ENCODE assay signal across 8 cellular contexts in genomic region chrX:117305168-117305766, GRCh38.
"Had no signal": no experiment of that assay in that cellular context is flagged by ENCODE, and none has a peak within 500 bp of the region (broad histone marks: within the 10 kb centered on the region; RNA-seq: fewer than 3 reads in every experiment).

No MANE protein-coding gene starts in this region.

- DNase-seq: H9, HCEC 1CT had no signal

- H3K27ac Mint-ChIP-seq: GM23338, H9, IgD-negative memory B cell had no signal

- H3K27ac ChIP-seq: HL-60 had no signal

- H3K9me3 Mint-ChIP-seq: GM23338 had no signal

- H3K4me3 ChIP-seq: GM23338 had no signal

- H3K4me1 Mint-ChIP-seq: GM23338, H9, IgD-negative memory B cell had no signal

- H3K4me3 Mint-ChIP-seq: GM23338, H9, IgD-negative memory B cell had no signal

- FAIRE-seq: H1, H54, HepG2 had no signal

- H3K36me3 Mint-ChIP-seq: IgD-negative memory B cell had no signal

- H3K27me3 Mint-ChIP-seq: IgD-negative memory B cell had no signal

- ATAC-seq: GM23338, HepG2 had no signal
